10 cellular contexts compared by ENCODE assay signal in genomic region chr14:93317836-93318807, GRCh38. TPM values are rescaled to one million over a fixed set of nuclear protein-coding genes. Genes with fewer than 3 reads are reported as not detected.
DNase-seq lines count a peak whose midpoint lies in the region; ATAC-seq and TF ChIP-seq lines count a peak whose summit lies in the region.
"Had no signal": no experiment of that assay in that cellular context is flagged by ENCODE, and none has a peak within 500 bp of the region (broad histone marks: within the 10 kb centered on the region; RNA-seq: fewer than 3 reads in every experiment).

No MANE protein-coding gene starts in this region.

- no peaks in the 10 kb centered on the region for H3K27me3 Mint-ChIP-seq in natural killer cell (ENCODE audit: low read depth in 2 of 2)

- no peak overlapping the region for H2AFZ ChIP-seq in OCI-LY1 (ENCODE audit: low read length)

- H3K79me2 ChIP-seq in OCI-LY1 (ENCODE audit: insufficient read depth, low read length) = peaks cover 74% of the 10 kb centered on the region

- TF ChIP-seq POLR2A in esophagus squamous epithelium (IDR thresholded peaks at IDR 0.05) = no peak

- H3K9me3 Mint-ChIP-seq in natural killer cell = no peaks in the 10 kb centered on the region
- no peaks in the 10 kb centered on the region for H3K9me3 Mint-ChIP-seq in activated naive CD4-positive, alpha-beta T cell treated with anti-CD3 and anti-CD28 coated beads, Interleukin-2, amount 50 U/mL, for 72 hours
- H3K9me3 Mint-ChIP-seq: activated T-helper 2 cell treated with anti-CD3 and anti-CD28 coated beads, Interferon-gamma antibody, Interleukin-2, Interleukin-4, amounts not matched to agents 10 μg/mL and 5 μg/mL and 100 μg/mL, durations not matched to agents 14 hours and 24 hours and 36 hours had no signal

- peak; percentile 75 for DNase-seq in Daoy (ENCODE audit: low read depth)
- DNase-seq in epithelial cell of esophagus (ENCODE audit: low read depth) = peak; percentile 79
- no peak for DNase-seq in natural killer cell
- no peak for DNase-seq in esophagus squamous epithelium (lab: John Stamatoyannopoulos, UW)
- DNase-seq in NCI-H2081 treated with DMSO at 0.1 percent for 48 hours (lab: John Stamatoyannopoulos, UW) = no peak
- DNase-seq in activated naive CD4-positive, alpha-beta T cell treated with anti-CD3 and anti-CD28 coated beads, Interleukin-2, amount 50 U/mL, for 72 hours (ENCODE audit: low spot score in 2 of 2) = no peak
- no peak for DNase-seq in NCI-H526 treated with DMSO at 0.1 percent for 48 hours (lab: John Stamatoyannopoulos, UW)
- DNase-seq: DND-41 had no signal

- peak overlapping the region; percentile 5 to 19 for H3K27ac Mint-ChIP-seq in natural killer cell
- H3K27ac Mint-ChIP-seq in activated naive CD4-positive, alpha-beta T cell treated with anti-CD3 and anti-CD28 coated beads, Interleukin-2, amount 50 U/mL, for 72 hours = peak overlapping the region in 1 of 2 donors; percentile 21
- H3K27ac Mint-ChIP-seq: activated T-helper 2 cell treated with anti-CD3 and anti-CD28 coated beads, Interferon-gamma antibody, Interleukin-2, Interleukin-4, amounts not matched to agents 10 μg/mL and 5 μg/mL and 100 μg/mL, durations not matched to agents 14 hours and 24 hours and 36 hours had no signal

- ATAC-seq in natural killer cell = no peak
- ATAC-seq in activated naive CD4-positive, alpha-beta T cell treated with anti-CD3 and anti-CD28 coated beads, Interleukin-2, amount 50 U/mL, for 72 hours = no peak

- intact Hi-C loops in natural killer cell (cut with micrococcal nuclease) = no loop called here
- intact Hi-C loops in esophagus squamous epithelium (cut with DNase I) = no loop called here

- H3K36me3 ChIP-seq in OCI-LY1 (ENCODE audit: insufficient read depth, low read length) (peaks cover 26% of the 10 kb centered on the region), esophagus squamous epithelium (no peaks in the 10 kb centered on the region)

- H3K36me3 Mint-ChIP-seq in natural killer cell = no peaks in the 10 kb centered on the region
- H3K36me3 Mint-ChIP-seq in activated naive CD4-positive, alpha-beta T cell treated with anti-CD3 and anti-CD28 coated beads, Interleukin-2, amount 50 U/mL, for 72 hours = peaks cover 0 to 4% of the 10 kb centered on the region in 2 donors

- H3K4me3 ChIP-seq in OCI-LY1 (ENCODE audit: low read depth, low read length, poor library complexity, severe bottlenecking) = peak overlapping the region; percentile 37
- no peak overlapping the region for H3K4me3 ChIP-seq in epithelial cell of esophagus (ENCODE audit: low read length)
- H3K4me3 ChIP-seq in esophagus squamous epithelium = no peak overlapping the region

- peak overlapping the region; percentile 54; the same call in 1 of the 2 replicates for H3K9ac ChIP-seq in OCI-LY1 (ENCODE audit: low read length)

- no peaks in the 10 kb centered on the region; the same call in 1 of the 2 replicates for H4K20me1 ChIP-seq in OCI-LY1 (ENCODE audit: insufficient read depth, low read length)

- H3K9me3 ChIP-seq in OCI-LY1 (ENCODE audit: low read length) (0 out of 2 replicates have a peak, but pooled peaks cover 3% of the 10 kb centered on the region), esophagus squamous epithelium (no peaks in the 10 kb centered on the region)

- H3K27me3 ChIP-seq in OCI-LY1 (ENCODE audit: insufficient read depth, low read length) (no peaks in the 10 kb centered on the region), esophagus squamous epithelium (no peaks in the 10 kb centered on the region)

- H3K27ac ChIP-seq in OCI-LY1 (ENCODE audit: low read depth, low read length, poor library complexity, severe bottlenecking) = peak overlapping the region; percentile 72
- peak overlapping the region in 1 of 4 donors; percentile 46 for H3K27ac ChIP-seq in esophagus squamous epithelium

- no peak overlapping the region for H3K4me3 Mint-ChIP-seq in natural killer cell

- H3F3A ChIP-seq in OCI-LY1 (ENCODE audit: insufficient read depth, low read length) = no peaks in the 10 kb centered on the region

- H3K4me2 ChIP-seq in OCI-LY1 (ENCODE audit: low read length) = peak overlapping the region; percentile 50

- H3K9me2 ChIP-seq in OCI-LY1 (ENCODE audit: low read depth, low read length) = no peaks in the 10 kb centered on the region

- peaks cover 30% of the 10 kb centered on the region for H3K4me1 ChIP-seq in OCI-LY1 (ENCODE audit: insufficient read depth, low read length, severe bottlenecking)
- peaks cover 5 to 50% (median 14%) of the 10 kb centered on the region in 3 donors for H3K4me1 ChIP-seq in esophagus squamous epithelium

- H3K4me1 Mint-ChIP-seq in natural killer cell = peaks cover 38 to 45% of the 10 kb centered on the region in 2 donors

- WGBS in esophagus squamous epithelium, 2 donors = 43 to 56% methylated on average over 6 of the region's 6 CpGs

- TF ChIP-seq CTCF in OCI-LY1 (IDR thresholded peaks at IDR 0.05; ENCODE audit: low read length) (no peak), epithelial cell of esophagus (IDR thresholded peaks at IDR 0.05; ENCODE audit: insufficient read depth, low read depth, low read length, missing control alignments) (no peak), natural killer cell (IDR thresholded peaks at IDR 0.05) (no peak), esophagus squamous epithelium (IDR thresholded peaks at IDR 0.05) (no peak)

RNA-seq across cellular contexts. Expression of gene BTBD7, which starts 14.7 kb away (rescaled TPM):
- total RNA-seq in Daoy (2014; rRNA removed; shearing (Covaris generic)) = 15.9 and 16.5 TPM in 2 replicates
- total RNA-seq in natural killer cell (10 to 100 TPM; 32.6 to 41.4 (median 38.7) TPM), esophagus squamous epithelium (10 to 100 TPM; 17.9 to 30.5 (median 20.9) TPM)
- 10 to 100 TPM in 1 of 2 donors, 1 to 10 TPM in 1; 9.7 to 16.5 TPM for total RNA-seq in activated naive CD4-positive, alpha-beta T cell treated with anti-CD3 and anti-CD28 coated beads, Interleukin-2, amount 50 U/mL, for 72 hours

RNA-seq across cellular contexts. Expression of gene COX8C, which starts 28.9 kb away (rescaled TPM):
- total RNA-seq in Daoy (2014; rRNA removed; shearing (Covaris generic)) = not detected in 2 replicates
- total RNA-seq in natural killer cell (not detected), esophagus squamous epithelium (not detected)
- not detected for total RNA-seq in activated naive CD4-positive, alpha-beta T cell treated with anti-CD3 and anti-CD28 coated beads, Interleukin-2, amount 50 U/mL, for 72 hours
- total RNA-seq: activated T-helper 2 cell treated with anti-CD3 and anti-CD28 coated beads, Interferon-gamma antibody, Interleukin-2, Interleukin-4, amounts not matched to agents 10 μg/mL and 5 μg/mL and 100 μg/mL, durations not matched to agents 14 hours and 24 hours and 36 hours had no signal

Comparison
In these comparisons a context has a peak if more than half of its experiments do, and no peak if none do; other contexts are left out.
1. DNase-seq: peak in Daoy (single experiment) and epithelial cell of esophagus (single experiment); none in natural killer cell (single experiment), esophagus squamous epithelium (single experiment), NCI-H2081 treated with DMSO at 0.1 percent for 48 hours (single experiment), activated naive CD4-positive, alpha-beta T cell treated with anti-CD3 and anti-CD28 coated beads, Interleukin-2, amount 50 U/mL, for 72 hours (0 of 2) and NCI-H526 treated with DMSO at 0.1 percent for 48 hours (single experiment).